In genomic region chr4:98903561-98903960, GRCh38 we compare ENCODE assay signal across 19 cellular contexts. TPM values are rescaled to one million over a fixed set of nuclear protein-coding genes. Genes with fewer than 3 reads are reported as not detected.
A peak's percentile ranks its signal among the peaks of the same experiment; 100 is the strongest.
DNase-seq lines count a peak whose midpoint lies in the region; ATAC-seq, FAIRE-seq and TF ChIP-seq lines count a peak whose summit lies in the region.
"Had no signal": no experiment of that assay in that cellular context is flagged by ENCODE, and none has a peak within 500 bp of the region (broad histone marks: within the 10 kb centered on the region; RNA-seq: fewer than 3 reads in every experiment).

No MANE protein-coding gene starts in this region.

- in situ Hi-C loops in G401 (cut with HindIII; ENCODE audit: low sequenced_read_pairs), result loop anchor here (5.0 kb wide), 1 partner anchor 36 kb away; no protein-coding TSS in a partner anchor

- peak overlapping the region; percentile 66 for H3K27ac Mint-ChIP-seq in nephron progenitor cell
- H3K27ac Mint-ChIP-seq in effector memory CD8-positive, alpha-beta T cell, result peak overlapping the region in 1 of 2 donors; percentile 0
- H3K27ac Mint-ChIP-seq: B cell had no signal

- H3K9me3 Mint-ChIP-seq in nephron progenitor cell, result peaks cover 5% of the 10 kb centered on the region
- H3K9me3 Mint-ChIP-seq in effector memory CD8-positive, alpha-beta T cell, result no peaks in the 10 kb centered on the region
- H3K9me3 Mint-ChIP-seq: CD8-positive, alpha-beta memory T cell; IgD-negative memory B cell had no signal

- H3K4me1 Mint-ChIP-seq in nephron progenitor cell, result peaks cover 25% of the 10 kb centered on the region
- H3K4me1 Mint-ChIP-seq in effector memory CD8-positive, alpha-beta T cell (ENCODE audit: low read depth in 2 of 2), result peaks cover 38 to 71% of the 10 kb centered on the region in 2 donors

- no peaks in the 10 kb centered on the region for H3K27me3 Mint-ChIP-seq in nephron progenitor cell (ENCODE audit: low read depth, poor library complexity)
- no peaks in the 10 kb centered on the region for H3K27me3 Mint-ChIP-seq in effector memory CD8-positive, alpha-beta T cell
- H3K27me3 Mint-ChIP-seq: B cell; CD8-positive, alpha-beta memory T cell; IgD-negative memory B cell had no signal

- TF ChIP-seq CTCF in 22Rv1 (IDR thresholded peaks at IDR 0.05), result no peak
- no peak for TF ChIP-seq CTCF in LNCaP clone FGC (IDR thresholded peaks at IDR 0.05; ENCODE audit: control insufficient read depth, extremely low read depth, insufficient read depth)
- no peak for TF ChIP-seq CTCF in nephron progenitor cell (IDR thresholded peaks at IDR 0.05)

- ATAC-seq in HG02588 (IDR thresholded peaks at IDR 0.05; ENCODE audit: unreplicated experiment), result no peak
- ATAC-seq in effector memory CD8-positive, alpha-beta T cell (replicated peaks), result no peak

- no peak overlapping the region for H3K4me3 ChIP-seq in LNCaP clone FGC (ENCODE audit: low read depth, low read length)
- H3K4me3 ChIP-seq: BLaER1 treated with 17β-estradiol and CSF1 and Interleukin-3, amounts not matched to agents 10 nM and 100 nM; HAP-1 had no signal

- no peak overlapping the region for H3K4me3 Mint-ChIP-seq in nephron progenitor cell
- no peak overlapping the region for H3K4me3 Mint-ChIP-seq in effector memory CD8-positive, alpha-beta T cell
- H3K4me3 Mint-ChIP-seq: B cell; CD8-positive, alpha-beta memory T cell had no signal

- DNase-seq in LNCaP clone FGC (ENCODE audit: low read depth), result peak; percentile 36
- DNase-seq in nephron progenitor cell, result no peak
- no peak for DNase-seq in effector memory CD8-positive, alpha-beta T cell
- DNase-seq in G401 (ENCODE audit: low spot score), result no peak
- DNase-seq: CD8-positive, alpha-beta memory T cell; COR-L47; DMS 273 treated with DMSO at 0.1 percent for 48 hours; DMS53; DND-41; EL had no signal

- H3K27ac ChIP-seq in 22Rv1, result 0 out of 2 replicates have a peak overlapping the region, but pooled peaks have one; percentile 12
- H3K27ac ChIP-seq: BLaER1 treated with 17β-estradiol and CSF1 and Interleukin-3, amounts not matched to agents 10 nM and 100 nM had no signal

- H3K36me3 Mint-ChIP-seq in nephron progenitor cell (ENCODE audit: low read depth), result peaks cover 82% of the 10 kb centered on the region
- H3K36me3 Mint-ChIP-seq in effector memory CD8-positive, alpha-beta T cell (ENCODE audit: insufficient read depth), result peaks cover 37% of the 10 kb centered on the region

- peak; percentile 86 for FAIRE-seq in islet of Langerhans (lab: Jason Lieb, UNC)
- FAIRE-seq: G401.6, HTR-8/SVneo had no signal

RNA-seq across cellular contexts. Expression of gene EIF4E, which starts 25.4 kb away (rescaled TPM):
- total RNA-seq in G401 (2014; rRNA removed; shearing (Covaris generic)), result 186 and 308 TPM in 2 replicates
